In genomic region chr13:73273276-73273675, GRCh38 we compare ENCODE assay signal across 24 cellular contexts.
"Had no signal": no experiment of that assay in that cellular context is flagged by ENCODE, and none has a peak within 500 bp of the region (broad histone marks: within the 10 kb centered on the region; RNA-seq: fewer than 3 reads in every experiment).

No MANE protein-coding gene starts in this region.

- ATAC-seq: activated T-helper 17 cell treated with anti-CD3 and anti-CD28 coated beads, Interleukin-2, amount 50 U/mL, for 72 hours; T-cell had no signal

- H3K27me3 Mint-ChIP-seq: activated CD4-positive, alpha-beta memory T cell treated with anti-CD3 and anti-CD28 coated beads for 36 hours; activated CD4-positive, alpha-beta T cell treated with anti-CD3 and anti-CD28 coated beads, Interleukin-2, amount 10 ng/mL, durations not matched to agents 7 days and 5 days; activated naive CD4-positive, alpha-beta T cell treated with anti-CD3 and anti-CD28 coated beads, Interleukin-2, amount 10 ng/mL, durations not matched to agents 7 days and 5 days; activated naive CD8-positive, alpha-beta T cell treated with anti-CD3 and anti-CD28 coated beads for 36 hours; activated T-helper 17 cell treated with anti-CD3 and anti-CD28 coated beads, Interleukin-2, amount 50 U/mL, for 72 hours; T-cell had no signal

- FAIRE-seq: TTC549 had no signal

- H3K27ac ChIP-seq: Peyer's patch, RWPE1 had no signal

- H3K4me3 Mint-ChIP-seq: activated CD4-positive, alpha-beta memory T cell treated with anti-CD3 and anti-CD28 coated beads for 36 hours; activated CD4-positive, alpha-beta T cell treated with anti-CD3 and anti-CD28 coated beads, Interleukin-2, amount 10 ng/mL, durations not matched to agents 7 days and 5 days; activated naive CD4-positive, alpha-beta T cell treated with anti-CD3 and anti-CD28 coated beads, Interleukin-2, amount 10 ng/mL, durations not matched to agents 7 days and 5 days; activated naive CD8-positive, alpha-beta T cell treated with anti-CD3 and anti-CD28 coated beads for 36 hours; activated T-helper 17 cell treated with anti-CD3 and anti-CD28 coated beads, Interleukin-2, amount 50 U/mL, for 72 hours; T-cell had no signal

- DNase-seq: activated CD4-positive, alpha-beta memory T cell treated with anti-CD3 and anti-CD28 coated beads for 36 hours; activated CD4-positive, alpha-beta T cell treated with anti-CD3 and anti-CD28 coated beads, Interleukin-2, amount 10 ng/mL, durations not matched to agents 7 days and 5 days; activated CD4-positive, CD25-positive, alpha-beta regulatory T cell; activated CD8-positive, alpha-beta memory T cell treated with anti-CD3 and anti-CD28 coated beads for 24 hours; activated gamma-delta T cell; activated naive CD4-positive, alpha-beta T cell treated with anti-CD3 and anti-CD28 coated beads, Interleukin-2, amount 10 ng/mL, durations not matched to agents 7 days and 5 days; activated naive CD8-positive, alpha-beta T cell treated with anti-CD3 and anti-CD28 coated beads for 36 hours; activated T-cell treated with anti-CD3 and anti-CD28 coated beads for 4 hours; activated T-cell treated with anti-CD3 and anti-CD28 coated beads, Interleukin-2, amount 50 U/mL, for 48 hours; Kasumi-1; KBM-7; NCI-H1105 treated with DMSO at 0.1 percent for 48 hours; NCI-H1436 treated with DMSO at 0.1 percent for 48 hours; NCI-H187; NCI-H2081; NCI-H510A treated with DMSO at 0.1 percent for 48 hours; NCI-H69; Peyer's patch; SHP77; T-cell; T1000 had no signal

- H3K27me3 ChIP-seq: Peyer's patch had no signal

- H3K4me1 ChIP-seq: Peyer's patch had no signal

- H3K36me3 ChIP-seq: Peyer's patch had no signal

- H3K9me3 ChIP-seq: Peyer's patch had no signal

- H3K4me1 Mint-ChIP-seq: activated T-helper 17 cell treated with anti-CD3 and anti-CD28 coated beads, Interleukin-2, amount 50 U/mL, for 72 hours had no signal

- H3K36me3 Mint-ChIP-seq: T-cell had no signal

- H3K27ac Mint-ChIP-seq: activated CD4-positive, alpha-beta memory T cell treated with anti-CD3 and anti-CD28 coated beads for 36 hours; activated CD4-positive, alpha-beta T cell treated with anti-CD3 and anti-CD28 coated beads, Interleukin-2, amount 10 ng/mL, durations not matched to agents 7 days and 5 days; activated naive CD4-positive, alpha-beta T cell treated with anti-CD3 and anti-CD28 coated beads, Interleukin-2, amount 10 ng/mL, durations not matched to agents 7 days and 5 days; activated naive CD8-positive, alpha-beta T cell treated with anti-CD3 and anti-CD28 coated beads for 36 hours; activated T-helper 17 cell treated with anti-CD3 and anti-CD28 coated beads, Interleukin-2, amount 50 U/mL, for 72 hours; T-cell had no signal

- H3K4me3 ChIP-seq: Peyer's patch had no signal
